In the genomic region with DNA sequence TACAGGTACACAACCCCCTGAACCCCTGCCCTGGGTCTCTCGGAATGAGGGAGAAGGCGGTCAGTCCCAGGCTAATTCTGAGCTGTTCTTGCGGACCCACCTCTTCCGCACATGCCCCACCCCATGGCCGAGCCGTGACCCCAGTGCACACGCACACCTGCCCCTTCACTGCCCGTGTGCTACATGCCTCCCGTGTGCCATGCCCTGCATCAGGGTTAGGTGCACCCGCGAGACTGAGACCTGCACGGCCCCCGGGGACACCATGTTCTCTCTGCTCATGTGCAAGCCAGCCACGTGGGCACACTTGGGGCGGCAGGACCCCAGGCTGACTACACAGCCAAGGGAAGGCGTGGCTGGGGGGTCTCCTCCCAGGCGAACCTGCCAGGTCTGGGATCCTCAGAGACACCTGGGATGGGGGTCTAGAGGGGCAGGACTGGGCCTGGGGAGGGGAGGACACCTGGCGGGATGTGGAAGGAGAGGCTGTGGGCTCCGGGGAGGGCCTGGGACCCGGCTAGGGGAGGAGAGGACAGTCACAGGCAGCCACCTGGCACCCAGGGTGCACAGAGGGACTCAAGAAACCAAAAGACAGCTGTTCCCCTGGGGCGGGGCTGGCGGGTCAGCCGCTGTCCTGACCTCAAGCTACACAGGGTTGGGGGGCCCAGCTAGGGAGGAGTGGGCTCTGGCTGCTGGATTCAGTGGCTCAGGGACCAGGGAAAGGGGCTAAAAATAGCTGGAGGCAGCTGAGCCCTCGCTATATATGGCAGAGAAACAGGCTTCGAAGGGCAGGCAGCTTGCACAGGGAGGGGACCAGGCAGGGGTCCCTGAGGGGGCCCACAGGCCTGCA, we compare ENCODE assay signal across 17 cellular contexts.
A peak's percentile ranks its signal among the peaks of the same experiment; 100 is the strongest.
DNase-seq lines count a peak whose midpoint lies in the region; ATAC-seq and TF ChIP-seq lines count a peak whose summit lies in the region.
"Had no signal": no experiment of that assay in that cellular context is flagged by ENCODE, and none has a peak within 500 bp of the region (broad histone marks: within the 10 kb centered on the region; RNA-seq: fewer than 3 reads in every experiment).

No MANE protein-coding gene starts in this region.

- TF ChIP-seq POLR2A in stomach (IDR thresholded peaks at IDR 0.05) = no peak

- peak; percentile 81 for DNase-seq in RPMI8226
- DNase-seq in stomach = no peak
- DNase-seq in AG08396 (ENCODE audit: low spot score) = no peak
- no peak for DNase-seq in NCI-H128 (lab: John Stamatoyannopoulos, UW; ENCODE audit: unreplicated experiment)
- DNase-seq in AG08395 (ENCODE audit: low spot score) = no peak
- DNase-seq: activated CD4-positive, alpha-beta T cell treated with anti-CD3 and anti-CD28 coated beads, Interleukin-2, amount 10 ng/mL, durations not matched to agents 7 days and 5 days; activated T-cell treated with anti-CD3 and anti-CD28 coated beads, Interleukin-2, amount 50 U/mL, for 4 hours; DND-41; HCEC 1CT; NCI-H1436 treated with DMSO at 0.1 percent for 48 hours; NCI-H526 treated with DMSO at 0.1 percent for 48 hours; T-helper 2 cell had no signal

- no peak for ATAC-seq in GM18511 (IDR thresholded peaks at IDR 0.05; ENCODE audit: unreplicated experiment)
- ATAC-seq: activated T-cell treated with anti-CD3 and anti-CD28 coated beads, Interleukin-2, amount 50 U/mL, for 4 hours had no signal

- no peak for TF ChIP-seq EP300 in stomach (IDR thresholded peaks at IDR 0.05)

- no peak for TF ChIP-seq CTCF in stomach (IDR thresholded peaks at IDR 0.05)

- H3K27ac ChIP-seq in esophagus (ENCODE audit: low read depth in 2 of 2, low read length in 1 of 2) (peak overlapping the region; percentile 1 to 2), mesodermal cell (ENCODE audit: low read depth, low read length, severe bottlenecking) (peak overlapping the region; percentile 49), stomach (peak overlapping the region; percentile 88 to 97 (median 91))
- H3K27ac ChIP-seq: epithelial cell of prostate, suprapubic skin had no signal

- intact Hi-C loops in stomach (cut with DNase I; ENCODE audit: low total_unique reads) = no loop called here

- no peak overlapping the region for H3K4me3 ChIP-seq in esophagus (ENCODE audit: low read depth in 1 of 2, low read length in 2 of 2)
- H3K4me3 ChIP-seq in mesodermal cell (ENCODE audit: extremely low read depth, insufficient read depth, low read length, poor library complexity, severe bottlenecking) = no peak overlapping the region
- H3K4me3 ChIP-seq in stomach = peak overlapping the region in 1 of 4 donors; percentile 1
- H3K4me3 ChIP-seq: suprapubic skin had no signal

- H3K27me3 ChIP-seq in esophagus (ENCODE audit: control insufficient read depth in 1 of 2, insufficient read depth in 2 of 2, low read length in 2 of 2) (no peaks in the 10 kb centered on the region), stomach (no peaks in the 10 kb centered on the region)
- H3K27me3 ChIP-seq: suprapubic skin had no signal

- peaks cover 0 to 11% of the 10 kb centered on the region in 2 donors for H3K4me1 ChIP-seq in esophagus (ENCODE audit: control insufficient read depth in 2 of 2, insufficient read depth in 2 of 2, low read length in 1 of 2)
- H3K4me1 ChIP-seq in mesodermal cell (ENCODE audit: control insufficient read depth, insufficient read depth, low read length, poor library complexity, severe bottlenecking) = peaks cover 19% of the 10 kb centered on the region
- peaks cover 51 to 80% (median 61%) of the 10 kb centered on the region in 4 donors for H3K4me1 ChIP-seq in stomach

- 78% methylated on average over 25 of the region's 25 CpGs for WGBS in esophagus, 2 donors
- 82 to 91% methylated on average over 24 to 25 of the region's 25 CpGs for WGBS in mesodermal cell (ENCODE audit: insufficient coverage in 2 of 2), 2 experiments
- 64 to 78% (median 71%) methylated on average over 24 to 25 of the region's 25 CpGs for WGBS in stomach, 5 donors

- H3K36me3 ChIP-seq in esophagus (ENCODE audit: control insufficient read depth in 2 of 2, insufficient read depth in 2 of 2, low read length in 1 of 2) (peaks cover 8 to 52% of the 10 kb centered on the region in 2 donors), mesodermal cell (ENCODE audit: control insufficient read depth, insufficient read depth, low read length) (no peaks in the 10 kb centered on the region), stomach (peaks cover 34 to 46% (median 43%) of the 10 kb centered on the region in 4 donors)

- no peaks in the 10 kb centered on the region for H3K9me3 ChIP-seq in esophagus (ENCODE audit: control insufficient read depth in 2 of 2, insufficient read depth in 1 of 2, low read depth in 1 of 2, low read length in 1 of 2)
- no peaks in the 10 kb centered on the region for H3K9me3 ChIP-seq in mesodermal cell (ENCODE audit: control insufficient read depth, low read length)
- no peaks in the 10 kb centered on the region for H3K9me3 ChIP-seq in stomach
- H3K9me3 ChIP-seq: suprapubic skin had no signal

Comparison
In these comparisons a context has a peak if more than half of its experiments do, and no peak if none do; other contexts are left out.
1. H3K27ac ChIP-seq: peak in every context shown above with its lines; median percentile 91 in stomach; 49 in mesodermal cell; 2 in esophagus.